In the genomic region with DNA sequence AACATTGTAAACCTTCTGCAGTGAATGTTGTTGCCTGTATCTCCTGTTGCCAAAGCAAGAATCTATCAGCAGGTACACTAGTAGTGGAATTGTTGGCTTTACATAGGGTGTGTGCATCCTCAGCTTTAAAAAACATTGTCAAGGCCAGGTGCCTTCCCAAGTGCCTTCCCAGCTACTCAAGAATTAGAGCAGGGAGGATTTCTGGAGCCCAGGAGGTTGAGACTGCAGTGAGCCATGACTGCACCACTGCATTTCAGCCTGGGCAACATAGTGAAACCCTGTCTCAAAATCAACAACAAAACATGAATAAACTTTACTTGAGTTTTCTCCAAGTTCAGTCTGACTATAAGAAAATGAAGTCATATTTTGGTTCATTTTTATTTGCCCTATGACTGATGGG, we compare ENCODE assay signal across 6 cellular contexts.
"Had no signal": no experiment of that assay in that cellular context is flagged by ENCODE, and none has a peak within 500 bp of the region (broad histone marks: within the 10 kb centered on the region; RNA-seq: fewer than 3 reads in every experiment).

No MANE protein-coding gene starts in this region.

- H3K27ac ChIP-seq: GM23248 had no signal

- H3K4me3 ChIP-seq: GM23248, K562 had no signal

- DNase-seq: GM23248, GOT3, H9, HCEC 1CT, IMR-90 had no signal

- H3K9ac ChIP-seq: GM23248 had no signal
